ENCODE assay signal across 1 cellular context in the genomic region with DNA sequence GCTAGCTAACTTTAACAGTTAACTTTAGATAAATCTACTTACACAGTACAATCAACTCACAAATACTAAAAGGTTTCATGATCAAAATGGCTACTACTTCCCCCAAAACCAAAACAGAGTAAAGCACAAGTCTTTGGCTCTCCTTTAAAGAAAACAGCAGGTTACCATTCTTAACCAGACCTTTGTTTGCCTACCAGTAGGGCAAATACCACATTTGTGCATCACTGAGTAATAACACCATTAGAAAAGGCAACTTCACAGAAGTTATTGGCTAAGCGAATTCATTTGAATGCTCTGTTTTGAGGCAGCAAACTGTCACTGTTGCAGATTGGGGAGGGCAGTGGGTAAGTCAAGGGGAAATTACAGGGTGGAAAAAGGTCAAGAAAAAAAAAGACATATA.
TF ChIP-seq lines count a peak whose summit lies in the region.

No MANE protein-coding gene starts in this region.

TF ChIP-seq in WTC11, 78 proteins besides CTCF, POLR2A, EP300 and RAD21 (continued from another document):
- TF ChIP-seq GABPB1 (CRISPR knock-in tag; IDR thresholded peaks at IDR 0.05), result no peak
- TF ChIP-seq JAZF1 (CRISPR knock-in tag; IDR thresholded peaks at IDR 0.05), result no peak
- TF ChIP-seq RELA (CRISPR knock-in tag; IDR thresholded peaks at IDR 0.05; ENCODE audit: borderline replicate concordance), result no peak
- no peak for TF ChIP-seq FOXJ3 (CRISPR knock-in tag; IDR thresholded peaks at IDR 0.05; ENCODE audit: borderline replicate concordance)
- TF ChIP-seq, protein P1, sequence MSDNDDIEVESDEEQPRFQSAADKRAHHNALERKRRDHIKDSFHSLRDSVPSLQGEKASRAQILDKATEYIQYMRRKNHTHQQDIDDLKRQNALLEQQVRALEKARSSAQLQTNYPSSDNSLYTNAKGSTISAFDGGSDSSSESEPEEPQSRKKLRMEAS (CRISPR knock-in tag; IDR thresholded peaks at IDR 0.05), result no peak
- no peak for TF ChIP-seq NFE2L1 (CRISPR knock-in tag; IDR thresholded peaks at IDR 0.05)
- TF ChIP-seq ZNF219 (CRISPR knock-in tag; IDR thresholded peaks at IDR 0.05; ENCODE audit: borderline replicate concordance), result no peak
- TF ChIP-seq, protein P2, sequence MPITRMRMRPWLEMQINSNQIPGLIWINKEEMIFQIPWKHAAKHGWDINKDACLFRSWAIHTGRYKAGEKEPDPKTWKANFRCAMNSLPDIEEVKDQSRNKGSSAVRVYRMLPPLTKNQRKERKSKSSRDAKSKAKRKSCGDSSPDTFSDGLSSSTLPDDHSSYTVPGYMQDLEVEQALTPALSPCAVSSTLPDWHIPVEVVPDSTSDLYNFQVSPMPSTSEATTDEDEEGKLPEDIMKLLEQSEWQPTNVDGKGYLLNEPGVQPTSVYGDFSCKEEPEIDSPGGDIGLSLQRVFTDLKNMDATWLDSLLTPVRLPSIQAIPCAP (CRISPR knock-in tag; IDR thresholded peaks at IDR 0.05), result no peak
- TF ChIP-seq, protein P3, sequence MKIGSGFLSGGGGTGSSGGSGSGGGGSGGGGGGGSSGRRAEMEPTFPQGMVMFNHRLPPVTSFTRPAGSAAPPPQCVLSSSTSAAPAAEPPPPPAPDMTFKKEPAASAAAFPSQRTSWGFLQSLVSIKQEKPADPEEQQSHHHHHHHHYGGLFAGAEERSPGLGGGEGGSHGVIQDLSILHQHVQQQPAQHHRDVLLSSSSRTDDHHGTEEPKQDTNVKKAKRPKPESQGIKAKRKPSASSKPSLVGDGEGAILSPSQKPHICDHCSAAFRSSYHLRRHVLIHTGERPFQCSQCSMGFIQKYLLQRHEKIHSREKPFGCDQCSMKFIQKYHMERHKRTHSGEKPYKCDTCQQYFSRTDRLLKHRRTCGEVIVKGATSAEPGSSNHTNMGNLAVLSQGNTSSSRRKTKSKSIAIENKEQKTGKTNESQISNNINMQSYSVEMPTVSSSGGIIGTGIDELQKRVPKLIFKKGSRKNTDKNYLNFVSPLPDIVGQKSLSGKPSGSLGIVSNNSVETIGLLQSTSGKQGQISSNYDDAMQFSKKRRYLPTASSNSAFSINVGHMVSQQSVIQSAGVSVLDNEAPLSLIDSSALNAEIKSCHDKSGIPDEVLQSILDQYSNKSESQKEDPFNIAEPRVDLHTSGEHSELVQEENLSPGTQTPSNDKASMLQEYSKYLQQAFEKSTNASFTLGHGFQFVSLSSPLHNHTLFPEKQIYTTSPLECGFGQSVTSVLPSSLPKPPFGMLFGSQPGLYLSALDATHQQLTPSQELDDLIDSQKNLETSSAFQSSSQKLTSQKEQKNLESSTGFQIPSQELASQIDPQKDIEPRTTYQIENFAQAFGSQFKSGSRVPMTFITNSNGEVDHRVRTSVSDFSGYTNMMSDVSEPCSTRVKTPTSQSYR (CRISPR knock-in tag; IDR thresholded peaks at IDR 0.05), result no peak
- no peak for TF ChIP-seq NR1H2 (CRISPR knock-in tag; IDR thresholded peaks at IDR 0.05)
- TF ChIP-seq GRHL2 (CRISPR knock-in tag; IDR thresholded peaks at IDR 0.05; ENCODE audit: insufficient replicate concordance, severe bottlenecking), result no peak
- no peak for TF ChIP-seq ZNF423 (CRISPR knock-in tag; IDR thresholded peaks at IDR 0.05)
